Comparison of ENCODE assay signal across 1 cellular context in genomic region chr14:68281497-68281896, GRCh38.
TF ChIP-seq lines count a peak whose summit lies in the region.

No MANE protein-coding gene starts in this region.

TF ChIP-seq in H1, 55 proteins besides CTCF, POLR2A, EP300 and RAD21:
- no peak for TF ChIP-seq CHD7 (IDR thresholded peaks at IDR 0.05; ENCODE audit: insufficient replicate concordance, low read length)
- TF ChIP-seq KDM5A (IDR thresholded peaks at IDR 0.05; ENCODE audit: low read length), result no peak
- TF ChIP-seq YY1 (IDR thresholded peaks at IDR 0.05; ENCODE audit: low read depth, low read length), result no peak
- TF ChIP-seq KDM4A (IDR thresholded peaks at IDR 0.05; ENCODE audit: low read depth, low read length, severe bottlenecking), result no peak
- no peak for TF ChIP-seq SIRT6 (IDR thresholded peaks at IDR 0.05; ENCODE audit: low read length)
- TF ChIP-seq JUN (IDR thresholded peaks at IDR 0.05; ENCODE audit: low read depth, low read length), result no peak
- TF ChIP-seq EZH2 (IDR thresholded peaks at IDR 0.05; ENCODE audit: low read depth, low read length, severe bottlenecking), result no peak
- no peak for TF ChIP-seq SP4 (IDR thresholded peaks at IDR 0.05; ENCODE audit: low read length)
- no peak for TF ChIP-seq SP2 (IDR thresholded peaks at IDR 0.05; ENCODE audit: low read length)
- no peak for TF ChIP-seq ZNF274 (IDR thresholded peaks at IDR 0.05; ENCODE audit: borderline replicate concordance, extremely low read depth, low read length)
- no peak for TF ChIP-seq E2F6 (IDR thresholded peaks at IDR 0.05)
